8 cellular contexts compared by ENCODE assay signal in genomic region chr3:196739671-196740475, GRCh38. TPM values are rescaled to one million over a fixed set of nuclear protein-coding genes. Genes with fewer than 3 reads are reported as not detected.
DNase-seq lines count a peak whose midpoint lies in the region; ATAC-seq lines count a peak whose summit lies in the region.

Gene PAK2 (plus strand): TSS chr3:196739857. CDS start chr3:196782647, 42,790 bp downstream.

- intact Hi-C loops in left colon (cut with DNase I, micrococcal nuclease): no loop called here

- H3K27ac ChIP-seq in BLaER1 treated with 17β-estradiol and CSF1 and Interleukin-3, amounts not matched to agents 10 nM and 100 nM: peak within 1 kb of the TSS; percentile 95 to 99 (median 98)

- peak within 1 kb of the TSS; percentile 96 to 100 (median 99) for H3K9ac ChIP-seq in BLaER1 treated with 17β-estradiol and CSF1 and Interleukin-3, amounts not matched to agents 10 nM and 100 nM

- peak within 1 kb of the TSS; percentile 76 to 99 (median 94) for H3K4me3 ChIP-seq in BLaER1 treated with 17β-estradiol and CSF1 and Interleukin-3, amounts not matched to agents 10 nM and 100 nM

- peaks cover 9 to 42% (median 23%) of the 10 kb centered on the region in 10 experiments for H3K4me1 ChIP-seq in BLaER1 treated with 17β-estradiol and CSF1 and Interleukin-3, amounts not matched to agents 10 nM and 100 nM

- H3K4me2 ChIP-seq in BLaER1 treated with 17β-estradiol and CSF1 and Interleukin-3, amounts not matched to agents 10 nM and 100 nM: peak within 1 kb of the TSS; percentile 72 to 98 (median 89)

- peaks cover 28 to 49% (median 44%) of the 10 kb centered on the region in 11 experiments for H4K20me1 ChIP-seq in BLaER1 treated with 17β-estradiol and CSF1 and Interleukin-3, amounts not matched to agents 10 nM and 100 nM

- peak; percentile 95 for DNase-seq in NCI-H774 (lab: John Stamatoyannopoulos, UW)
- DNase-seq in activated CD4-positive, alpha-beta T cell treated with anti-CD3 and anti-CD28 coated beads, Interleukin-2, amount 50 U/mL, for 24 hours (ENCODE audit: low read depth in 1 of 2, low spot score in 1 of 2): peak; percentile 69 to 85
- peak; percentile 48 for DNase-seq in cortex of kidney (lab: John Stamatoyannopoulos, UW)
- DNase-seq in left colon: peak; percentile 93 to 96
- peak; percentile 87 to 91 for DNase-seq in stimulated activated CD4-positive, alpha-beta T cell treated with anti-CD3 and anti-CD28 coated beads, Interleukin-1b, Interleukin-23, amount 100 ng/mL, for 4 hours (ENCODE audit: low read depth in 2 of 2)

- H3K36me3 ChIP-seq in BLaER1 treated with 17β-estradiol and CSF1 and Interleukin-3, amounts not matched to agents 10 nM and 100 nM: peaks cover 7 to 49% (median 37%) of the 10 kb centered on the region in 11 experiments

- H3K9me3 ChIP-seq in BLaER1 treated with 17β-estradiol and CSF1 and Interleukin-3, amounts not matched to agents 10 nM and 100 nM (replicated peaks in 1 of 11): peaks cover 0 to 18% (median 8%) of the 10 kb centered on the region in 11 experiments; a peak in 13 of 22 replicates

- ATAC-seq in GM19395 (IDR thresholded peaks at IDR 0.05; ENCODE audit: unreplicated experiment) (peak; percentile 79), HG03558 (IDR thresholded peaks at IDR 0.05; ENCODE audit: extremely low read depth, unreplicated experiment) (peak; percentile 58), left colon (peak; percentile 90)

- no peaks in the 10 kb centered on the region for H3K27me3 ChIP-seq in BLaER1 treated with 17β-estradiol and CSF1 and Interleukin-3, amounts not matched to agents 10 nM and 100 nM

RNA-seq across cellular contexts. Expression of gene PAK2, which starts in this region (rescaled TPM):
- 10 to 100 TPM; 73.2 TPM for total RNA-seq in left colon

Comparison
In these comparisons a context has a peak if more than half of its experiments do, and no peak if none do; other contexts are left out.
1. Peak in every context shown above with its lines: DNase-seq, ATAC-seq, H3K4me3 ChIP-seq and H3K27ac ChIP-seq.